Comparison of ENCODE assay signal across 8 cellular contexts in the genomic region with DNA sequence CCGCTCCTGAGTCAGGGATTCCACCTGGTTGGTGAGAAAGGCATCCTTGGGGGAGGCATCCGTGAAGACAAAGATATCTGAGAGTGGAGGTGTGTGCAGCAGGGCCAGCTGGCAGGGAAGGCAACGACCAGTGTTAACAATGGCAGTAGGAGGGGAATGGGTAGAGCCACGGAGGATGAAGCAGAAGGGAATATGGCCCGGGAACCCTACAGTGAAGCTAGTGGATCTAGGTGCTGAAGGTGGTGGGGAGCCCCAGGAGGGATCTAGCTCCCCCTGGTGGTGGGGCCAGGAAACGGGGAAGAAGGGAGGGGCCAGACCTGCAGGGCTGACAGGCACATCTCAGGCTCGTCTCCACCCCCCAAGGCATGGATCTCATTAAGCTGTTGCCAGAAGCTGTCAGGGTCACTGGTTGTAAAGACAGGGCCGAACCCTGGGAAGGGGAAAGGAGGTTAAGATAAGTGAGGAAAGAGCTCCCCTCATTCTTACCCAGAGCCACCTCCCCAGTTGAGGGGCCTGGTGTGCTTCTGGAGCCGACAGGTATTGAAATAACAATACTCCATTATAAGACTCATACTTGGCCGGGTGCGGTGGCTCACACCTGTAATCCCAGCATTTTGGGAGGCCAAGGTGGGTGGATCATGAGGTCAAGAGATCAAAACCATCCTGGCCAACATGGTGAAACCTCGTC. TPM values are rescaled to one million over a fixed set of nuclear protein-coding genes. Genes with fewer than 3 reads are reported as not detected.
DNase-seq lines count a peak whose midpoint lies in the region; ATAC-seq and TF ChIP-seq lines count a peak whose summit lies in the region.

No MANE protein-coding gene starts in this region.

- peaks cover 0 to 5% (median 0%) of the 10 kb centered on the region in 4 donors for H3K4me1 ChIP-seq in right lobe of liver

- WGBS in right lobe of liver (ENCODE audit: insufficient coverage, low coverage, low lambda C conversion rate, missing lambda C conversion rate), result 39% methylated on average over 8 of the region's 12 CpGs

- no peak overlapping the region for H3K4me3 ChIP-seq in right lobe of liver

- no peak for TF ChIP-seq POLR2A in right lobe of liver (IDR thresholded peaks at IDR 0.05)

- no peaks in the 10 kb centered on the region for H3K36me3 ChIP-seq in right lobe of liver

- H3K27me3 ChIP-seq in right lobe of liver, result no peaks in the 10 kb centered on the region

- TF ChIP-seq CTCF in right lobe of liver (IDR thresholded peaks at IDR 0.05), result peak; percentile 81 to 98 (median 94)

- H3K9me3 ChIP-seq in right lobe of liver, result no peaks in the 10 kb centered on the region

- ATAC-seq in right lobe of liver, result peak; percentile 85 to 87 (median 87)
- ATAC-seq in GM18502 (IDR thresholded peaks at IDR 0.05; ENCODE audit: poor library complexity, unreplicated experiment), result no peak

- no peak overlapping the region for H3K27ac ChIP-seq in right lobe of liver

- DNase-seq in NCI-H1436 (lab: John Stamatoyannopoulos, UW) (peak; percentile 62), NCI-H1436 treated with DMSO at 0.1 percent for 48 hours (lab: John Stamatoyannopoulos, UW) (no peak), NCI-H2171 (lab: John Stamatoyannopoulos, UW) (peak; percentile 24), right lobe of liver (peak; percentile 83 to 89 (median 88))
- DNase-seq in activated CD4-positive, CD25-positive, alpha-beta regulatory T cell treated with anti-CD3 and anti-CD28 coated beads, Interleukin-2, amount 50 U/mL, for 16 hours (ENCODE audit: low read depth, low spot score), result peak; percentile 66
- DNase-seq in central memory CD4-positive, alpha-beta T cell, result peak; percentile 74
- DNase-seq in stimulated activated CD8-positive, alpha-beta memory T cell treated with anti-CD3 and anti-CD28 coated beads, Interleukin-2, amount 100 ng/mL, for 1 hour (ENCODE audit: low read depth in 2 of 2), result peak; percentile 62

- intact Hi-C loops in right lobe of liver (cut with DNase I), result loop anchor here (10.0 kb wide), 3 partner anchors 55 to 85 kb away; partner anchors contain the start of genes LY6G5C (in 2 of the 2) and LY6G6D (in 1 of the 2)

RNA-seq across cellular contexts. Expression of gene VWA7, which starts 7.3 kb away (rescaled TPM):
- 1 to 10 TPM; 1.2 to 5.2 (median 2.7) TPM for total RNA-seq in right lobe of liver

RNA-seq across cellular contexts. Expression of gene SAPCD1, which starts 7.4 kb away (rescaled TPM):
- total RNA-seq in right lobe of liver, result 1 to 10 TPM in 2 of 6 experiments, under 1 TPM in 3, not detected in 1; 0.62 to 1.6 (median 0.90) TPM

RNA-seq across cellular contexts. Expression of gene VARS1, which starts 25.7 kb away (rescaled TPM):
- 10 to 100 TPM; 31.0 to 58.1 (median 41.0) TPM for total RNA-seq in right lobe of liver

RNA-seq across cellular contexts. Expression of gene MSH5, which starts 30.0 kb away (rescaled TPM):
- total RNA-seq in right lobe of liver, result 1 to 10 TPM; 3.2 to 8.5 (median 4.3) TPM

RNA-seq across cellular contexts. Expression of gene CLIC1, which starts 33.5 kb away (rescaled TPM):
- 100 to 1,000 TPM in 1 of 6 experiments, 10 to 100 TPM in 5; 36.7 to 123 (median 62.0) TPM for total RNA-seq in right lobe of liver
